Comparison of ENCODE assay signal across 13 cellular contexts in the genomic region with DNA sequence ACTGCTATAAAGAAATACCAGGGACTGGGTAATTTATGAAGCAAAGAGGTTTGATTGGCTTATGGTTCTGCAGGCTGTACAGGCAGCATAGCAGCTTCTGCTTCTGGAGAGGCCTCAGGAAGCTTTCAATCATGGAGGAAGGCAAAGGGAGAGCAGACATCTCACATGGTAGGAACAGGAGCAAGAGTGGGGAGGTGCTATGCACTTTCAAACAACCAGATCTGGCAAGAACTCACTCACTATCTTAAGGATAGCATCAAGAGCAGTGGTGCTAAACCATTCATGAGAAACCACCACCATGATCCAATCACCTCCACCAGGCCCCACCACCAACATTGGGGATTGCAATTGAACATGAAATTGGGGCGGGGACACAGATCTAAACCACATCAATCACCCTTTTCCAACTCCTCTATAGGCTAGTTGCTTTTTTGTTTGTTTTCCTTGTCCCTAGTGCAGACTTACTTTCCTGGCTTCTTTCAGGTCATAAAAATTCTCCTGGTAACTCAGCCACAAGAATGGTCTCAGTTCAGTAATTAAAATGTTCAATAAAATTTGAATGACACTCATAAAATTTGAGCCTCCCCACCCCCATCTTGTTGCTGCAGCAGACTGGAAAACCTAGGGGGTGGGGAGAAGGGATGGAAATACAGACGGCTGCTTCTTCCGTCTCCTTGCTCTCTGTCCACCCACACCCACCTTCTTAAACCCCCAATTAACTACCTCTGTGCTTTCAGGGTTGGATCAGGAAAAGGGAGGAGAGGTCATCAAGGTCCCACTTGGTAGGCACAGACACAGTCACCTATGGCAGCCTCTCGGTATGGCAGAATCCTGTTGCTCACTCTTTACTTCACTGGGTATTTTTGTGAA.
"Had no signal": no experiment of that assay in that cellular context is flagged by ENCODE, and none has a peak within 500 bp of the region (broad histone marks: within the 10 kb centered on the region; RNA-seq: fewer than 3 reads in every experiment).

No MANE protein-coding gene starts in this region.

- H3K9me3 Mint-ChIP-seq: naive thymus-derived CD4-positive, alpha-beta T cell had no signal

- H3K4me3 Mint-ChIP-seq: naive thymus-derived CD4-positive, alpha-beta T cell had no signal

- H3K27ac Mint-ChIP-seq: naive thymus-derived CD4-positive, alpha-beta T cell had no signal

- ATAC-seq: left cardiac atrium; naive thymus-derived CD4-positive, alpha-beta T cell had no signal

- DNase-seq: dorsolateral prefrontal cortex; effector CD8-positive, alpha-beta T cell; foreskin melanocyte; head of caudate nucleus; kidney; left cardiac atrium; mesendoderm; naive thymus-derived CD4-positive, alpha-beta T cell; posterior cingulate gyrus; sigmoid colon; stimulated activated naive CD4-positive, alpha-beta T cell; stomach; substantia nigra had no signal
